Comparison of ENCODE assay signal across 20 cellular contexts in the genomic region with DNA sequence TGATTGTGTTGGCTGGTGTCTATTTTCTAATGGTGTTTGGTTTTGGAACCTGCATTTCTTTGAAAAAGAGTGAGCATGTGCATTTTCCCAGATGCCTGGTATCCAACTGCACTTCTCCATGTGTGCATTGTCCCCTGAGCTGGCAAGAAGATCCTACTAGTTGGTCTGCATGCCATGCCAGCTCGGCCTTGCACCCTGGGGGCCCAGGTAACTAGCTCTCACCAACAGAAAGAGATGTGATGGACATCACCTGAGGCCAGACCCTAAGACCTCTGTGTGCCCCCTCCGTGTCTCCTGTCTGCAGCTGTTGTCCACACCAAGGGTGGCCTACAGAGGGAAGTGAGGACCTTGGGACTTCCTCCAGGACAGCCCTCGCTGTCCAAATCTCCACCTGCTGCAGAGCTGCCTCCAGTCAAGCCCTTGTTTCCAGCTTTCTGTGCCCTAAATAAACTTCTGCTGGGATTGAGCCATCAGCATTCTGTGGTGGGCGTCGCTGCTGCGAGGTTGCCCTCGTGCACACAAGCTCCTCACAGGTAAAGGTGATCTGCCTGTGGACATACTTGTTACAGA. TPM values are rescaled to one million over a fixed set of nuclear protein-coding genes. Genes with fewer than 3 reads are reported as not detected.
DNase-seq lines count a peak whose midpoint lies in the region; ATAC-seq, FAIRE-seq and TF ChIP-seq lines count a peak whose summit lies in the region.
"Had no signal": no experiment of that assay in that cellular context is flagged by ENCODE, and none has a peak within 500 bp of the region (broad histone marks: within the 10 kb centered on the region; RNA-seq: fewer than 3 reads in every experiment).

No MANE protein-coding gene starts in this region.

- no peak overlapping the region for H3K4me3 ChIP-seq in neural progenitor cell
- H3K4me3 ChIP-seq: psoas muscle had no signal

- no peaks in the 10 kb centered on the region for H3K36me3 Mint-ChIP-seq in CD4-positive, alpha-beta T cell (ENCODE audit: low read depth)
- H3K36me3 Mint-ChIP-seq in endothelial cell (ENCODE audit: low read depth, unreplicated experiment) (peaks cover 32% of the 10 kb centered on the region), neural progenitor cell (no peaks in the 10 kb centered on the region)

- no peaks in the 10 kb centered on the region for H3K9me3 Mint-ChIP-seq in CD4-positive, alpha-beta T cell
- H3K9me3 Mint-ChIP-seq in endothelial cell (ENCODE audit: unreplicated experiment): peaks cover 20% of the 10 kb centered on the region
- peaks cover 19% of the 10 kb centered on the region for H3K9me3 Mint-ChIP-seq in neural progenitor cell
- H3K9me3 Mint-ChIP-seq: activated CD4-positive, alpha-beta T cell treated with anti-CD3 and anti-CD28 coated beads, Interleukin-2, amount 10 ng/mL, durations not matched to agents 24 days and 14 days had no signal

- no peaks in the 10 kb centered on the region for H3K79me2 ChIP-seq in neural progenitor cell (ENCODE audit: low read depth)

- POLR2A ChIA-PET in CD4-positive, alpha-beta T cell (lab: Charles Lee): interaction anchor here (0.7 to 1.2 kb wide), 2 partner anchors 31 to 33 kb away, joined by 3 read pairs; a partner anchor contains a TSS

- no peak overlapping the region for H3K4me2 ChIP-seq in neural progenitor cell

- no peak overlapping the region for H2AFZ ChIP-seq in neural progenitor cell (replicated peaks)

- H3K27ac Mint-ChIP-seq in CD4-positive, alpha-beta T cell: no peak overlapping the region
- H3K27ac Mint-ChIP-seq in endothelial cell (ENCODE audit: unreplicated experiment): no peak overlapping the region
- no peak overlapping the region for H3K27ac Mint-ChIP-seq in neural progenitor cell
- H3K27ac Mint-ChIP-seq: activated naive CD8-positive, alpha-beta T cell treated with anti-CD3 and anti-CD28 coated beads, Interleukin-2, amount 50 U/mL, for 24 hours had no signal

- no peaks in the 10 kb centered on the region for H3K27me3 Mint-ChIP-seq in CD4-positive, alpha-beta T cell
- H3K27me3 Mint-ChIP-seq in endothelial cell (ENCODE audit: unreplicated experiment) (peaks cover 21% of the 10 kb centered on the region), neural progenitor cell (ENCODE audit: insufficient read depth, low read depth) (peaks cover 17% of the 10 kb centered on the region)

- no peak for ATAC-seq in CD4-positive, alpha-beta T cell (ENCODE audit: poor library complexity)
- ATAC-seq: activated naive CD8-positive, alpha-beta T cell treated with anti-CD3 and anti-CD28 coated beads, Interleukin-2, amount 50 U/mL, for 24 hours; psoas muscle had no signal

- H3K9ac ChIP-seq in neural progenitor cell: no peak overlapping the region

- H3F3A ChIP-seq in neural progenitor cell (ENCODE audit: low read depth): peaks cover 19% of the 10 kb centered on the region

- peak overlapping the region; percentile 67 for H3K4me3 Mint-ChIP-seq in CD4-positive, alpha-beta T cell
- peak overlapping the region; percentile 43 for H3K4me3 Mint-ChIP-seq in endothelial cell (ENCODE audit: unreplicated experiment)
- H3K4me3 Mint-ChIP-seq in neural progenitor cell: peak overlapping the region; percentile 52
- H3K4me3 Mint-ChIP-seq: activated naive CD8-positive, alpha-beta T cell treated with anti-CD3 and anti-CD28 coated beads, Interleukin-2, amount 50 U/mL, for 24 hours had no signal

- no peak overlapping the region for H3K27ac ChIP-seq in CD4-positive, alpha-beta T cell (ENCODE audit: low read depth, low read length)
- H3K27ac ChIP-seq in neural progenitor cell: no peak overlapping the region
- H3K27ac ChIP-seq: psoas muscle had no signal

- no peaks in the 10 kb centered on the region for H3K9me3 ChIP-seq in CD4-positive, alpha-beta T cell (ENCODE audit: control insufficient read depth, low read length)
- no peaks in the 10 kb centered on the region for H3K9me3 ChIP-seq in neural progenitor cell (ENCODE audit: low read depth)
- H3K9me3 ChIP-seq: psoas muscle had no signal

- CTCF ChIA-PET in CD4-positive, alpha-beta T cell (lab: Charles Lee): no interaction called here

- TF ChIP-seq CTCF in CD4-positive, alpha-beta T cell (IDR thresholded peaks at IDR 0.05): no peak
- TF ChIP-seq CTCF in endothelial cell (IDR thresholded peaks at IDR 0.05; ENCODE audit: unreplicated experiment) (no peak), neural progenitor cell (IDR thresholded peaks at IDR 0.05) (no peak)

- peaks cover 6% of the 10 kb centered on the region for H3K4me1 ChIP-seq in neural progenitor cell

- intact Hi-C loops in CD4-positive, alpha-beta T cell (cut with DNase I, micrococcal nuclease): no loop called here

- peaks cover 17% of the 10 kb centered on the region for H3K4me1 Mint-ChIP-seq in CD4-positive, alpha-beta T cell (ENCODE audit: low read depth)
- H3K4me1 Mint-ChIP-seq in endothelial cell (ENCODE audit: unreplicated experiment) (peaks cover 19% of the 10 kb centered on the region), neural progenitor cell (peaks cover 8% of the 10 kb centered on the region)

- in situ Hi-C loops in G401 (cut with HindIII; ENCODE audit: low sequenced_read_pairs): no loop called here

- FAIRE-seq in HTR-8/SVneo (lab: Jason Lieb, UNC): peak; percentile 49
- FAIRE-seq: H54, RCC 7860 had no signal

- DNase-seq in CD4-positive, alpha-beta T cell: no peak
- DNase-seq in HTR-8/SVneo (ENCODE audit: insufficient read length, low spot score): no peak
- no peak for DNase-seq in endothelial cell (ENCODE audit: low spot score)
- DNase-seq in neural progenitor cell (ENCODE audit: low spot score): no peak
- no peak for DNase-seq in G401 (ENCODE audit: low spot score)
- DNase-seq in SW480 (ENCODE audit: low spot score): no peak
- DNase-seq in NCI-H1694 treated with DMSO at 0.1 percent for 48 hours (lab: John Stamatoyannopoulos, UW): no peak
- no peak for DNase-seq in mucosa of gallbladder (ENCODE audit: low spot score)
- DNase-seq: activated CD4-positive, alpha-beta T cell treated with anti-CD3 and anti-CD28 coated beads, Interleukin-2, amount 10 ng/mL, durations not matched to agents 24 days and 14 days; activated naive CD8-positive, alpha-beta T cell treated with anti-CD3 and anti-CD28 coated beads, Interleukin-2, amount 50 U/mL, for 24 hours; COR-L47; DMS79; effector CD4-positive, alpha-beta T cell; Karpas-422; mesendoderm; NCI-H524 treated with DMSO at 0.1 percent for 48 hours; psoas muscle; trophoblast cell had no signal

- no peaks in the 10 kb centered on the region for H3K27me3 ChIP-seq in CD4-positive, alpha-beta T cell (ENCODE audit: control insufficient read depth, insufficient read depth, low read length)
- peaks cover 36% of the 10 kb centered on the region for H3K27me3 ChIP-seq in neural progenitor cell

- H4K20me1 ChIP-seq in neural progenitor cell (ENCODE audit: low read depth): peaks cover 10% of the 10 kb centered on the region

- H3K36me3 ChIP-seq in neural progenitor cell: no peaks in the 10 kb centered on the region

RNA-seq across cellular contexts. Expression of a gene that starts 30.1 kb away (rescaled TPM):
- total RNA-seq in CD4-positive, alpha-beta T cell: 10 to 100 TPM; 64.4 to 66.7 TPM
- total RNA-seq in endothelial cell (ENCODE audit: unreplicated experiment): not detected
- 0.22 and 0.51 TPM in 2 replicates for total RNA-seq in neural progenitor cell (ENCODE audit: low replicate concordance)
- total RNA-seq in G401 (2014; rRNA removed; shearing (Covaris generic)): 0.43 TPM in 1 of 2 replicates, not detected in the other
- 3.7 TPM for total RNA-seq in mucosa of gallbladder

Comparison
In these comparisons a context has a peak if more than half of its experiments do, and no peak if none do; other contexts are left out.
1. RNA of a gene that starts 30.1 kb away (total RNA-seq): 64.4 to 66.7 TPM in CD4-positive, alpha-beta T cell; 3.7 TPM in mucosa of gallbladder (single experiment), 0.22 to 0.51 TPM in neural progenitor cell, not detected in endothelial cell (single experiment) and 0.43 TPM in G401; every median in the first group is over 10 times any median in the second.
2. Peak in every context shown above with its lines, with median percentiles within 50 percentile points of each other: H3K4me3 Mint-ChIP-seq.